Comparison of ENCODE assay signal across 1 cellular context in genomic region chr14:99599440-99599839, GRCh38.
TF ChIP-seq lines count a peak whose summit lies in the region.

No MANE protein-coding gene starts in this region.

TF ChIP-seq in HepG2, 621 proteins besides CTCF, POLR2A, EP300 and RAD21:
- TF ChIP-seq ZNF780A (CRISPR knock-in tag; IDR thresholded peaks at IDR 0.05) = no peak
- TF ChIP-seq, protein P1, sequence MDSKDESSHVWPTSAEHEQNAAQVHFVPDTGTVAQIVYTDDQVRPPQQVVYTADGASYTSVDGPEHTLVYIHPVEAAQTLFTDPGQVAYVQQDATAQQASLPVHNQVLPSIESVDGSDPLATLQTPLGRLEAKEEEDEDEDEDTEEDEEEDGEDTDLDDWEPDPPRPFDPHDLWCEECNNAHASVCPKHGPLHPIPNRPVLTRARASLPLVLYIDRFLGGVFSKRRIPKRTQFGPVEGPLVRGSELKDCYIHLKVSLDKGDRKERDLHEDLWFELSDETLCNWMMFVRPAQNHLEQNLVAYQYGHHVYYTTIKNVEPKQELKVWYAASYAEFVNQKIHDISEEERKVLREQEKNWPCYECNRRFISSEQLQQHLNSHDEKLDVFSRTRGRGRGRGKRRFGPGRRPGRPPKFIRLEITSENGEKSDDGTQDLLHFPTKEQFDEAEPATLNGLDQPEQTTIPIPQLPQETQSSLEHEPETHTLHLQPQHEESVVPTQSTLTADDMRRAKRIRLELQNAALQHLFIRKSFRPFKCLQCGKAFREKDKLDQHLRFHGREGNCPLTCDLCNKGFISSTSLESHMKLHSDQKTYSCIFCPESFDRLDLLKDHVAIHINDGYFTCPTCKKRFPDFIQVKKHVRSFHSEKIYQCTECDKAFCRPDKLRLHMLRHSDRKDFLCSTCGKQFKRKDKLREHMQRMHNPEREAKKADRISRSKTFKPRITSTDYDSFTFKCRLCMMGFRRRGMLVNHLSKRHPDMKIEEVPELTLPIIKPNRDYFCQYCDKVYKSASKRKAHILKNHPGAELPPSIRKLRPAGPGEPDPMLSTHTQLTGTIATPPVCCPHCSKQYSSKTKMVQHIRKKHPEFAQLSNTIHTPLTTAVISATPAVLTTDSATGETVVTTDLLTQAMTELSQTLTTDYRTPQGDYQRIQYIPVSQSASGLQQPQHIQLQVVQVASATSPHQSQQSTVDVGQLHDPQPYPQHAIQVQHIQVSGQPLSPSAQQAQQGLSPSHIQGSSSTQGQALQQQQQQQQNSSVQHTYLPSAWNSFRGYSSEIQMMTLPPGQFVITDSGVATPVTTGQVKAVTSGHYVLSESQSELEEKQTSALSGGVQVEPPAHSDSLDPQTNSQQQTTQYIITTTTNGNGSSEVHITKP (CRISPR knock-in tag; IDR thresholded peaks at IDR 0.05; ENCODE audit: low read depth) = no peak
- peak; percentile 79 for TF ChIP-seq ZNF121 (CRISPR knock-in tag; IDR thresholded peaks at IDR 0.05)
- 0 out of 2 replicates have a peak, but pooled peaks have one; percentile 27 for TF ChIP-seq ZNF644 (CRISPR knock-in tag; IDR thresholded peaks at IDR 0.05; ENCODE audit: low read depth)
- TF ChIP-seq, protein P2, sequence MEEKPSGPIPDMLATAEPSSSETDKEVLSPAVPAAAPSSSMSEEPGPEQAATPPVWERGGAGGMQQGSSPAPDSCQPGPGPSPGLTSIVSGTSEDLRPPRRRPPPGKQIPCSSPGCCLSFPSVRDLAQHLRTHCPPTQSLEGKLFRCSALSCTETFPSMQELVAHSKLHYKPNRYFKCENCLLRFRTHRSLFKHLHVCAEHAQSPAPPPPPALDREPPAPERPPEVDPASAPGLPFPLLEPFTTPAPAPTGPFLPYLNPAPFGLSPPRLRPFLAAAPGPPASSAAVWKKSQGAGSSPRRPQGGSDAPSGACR (CRISPR knock-in tag; IDR thresholded peaks at IDR 0.05) = no peak
- TF ChIP-seq ZNF225 (CRISPR knock-in tag; IDR thresholded peaks at IDR 0.05) = no peak
- TF ChIP-seq HNF4A (CRISPR knock-in tag; IDR thresholded peaks at IDR 0.05) = peak; percentile 36; the same call in 1 of the 2 replicates
- TF ChIP-seq, protein P3, sequence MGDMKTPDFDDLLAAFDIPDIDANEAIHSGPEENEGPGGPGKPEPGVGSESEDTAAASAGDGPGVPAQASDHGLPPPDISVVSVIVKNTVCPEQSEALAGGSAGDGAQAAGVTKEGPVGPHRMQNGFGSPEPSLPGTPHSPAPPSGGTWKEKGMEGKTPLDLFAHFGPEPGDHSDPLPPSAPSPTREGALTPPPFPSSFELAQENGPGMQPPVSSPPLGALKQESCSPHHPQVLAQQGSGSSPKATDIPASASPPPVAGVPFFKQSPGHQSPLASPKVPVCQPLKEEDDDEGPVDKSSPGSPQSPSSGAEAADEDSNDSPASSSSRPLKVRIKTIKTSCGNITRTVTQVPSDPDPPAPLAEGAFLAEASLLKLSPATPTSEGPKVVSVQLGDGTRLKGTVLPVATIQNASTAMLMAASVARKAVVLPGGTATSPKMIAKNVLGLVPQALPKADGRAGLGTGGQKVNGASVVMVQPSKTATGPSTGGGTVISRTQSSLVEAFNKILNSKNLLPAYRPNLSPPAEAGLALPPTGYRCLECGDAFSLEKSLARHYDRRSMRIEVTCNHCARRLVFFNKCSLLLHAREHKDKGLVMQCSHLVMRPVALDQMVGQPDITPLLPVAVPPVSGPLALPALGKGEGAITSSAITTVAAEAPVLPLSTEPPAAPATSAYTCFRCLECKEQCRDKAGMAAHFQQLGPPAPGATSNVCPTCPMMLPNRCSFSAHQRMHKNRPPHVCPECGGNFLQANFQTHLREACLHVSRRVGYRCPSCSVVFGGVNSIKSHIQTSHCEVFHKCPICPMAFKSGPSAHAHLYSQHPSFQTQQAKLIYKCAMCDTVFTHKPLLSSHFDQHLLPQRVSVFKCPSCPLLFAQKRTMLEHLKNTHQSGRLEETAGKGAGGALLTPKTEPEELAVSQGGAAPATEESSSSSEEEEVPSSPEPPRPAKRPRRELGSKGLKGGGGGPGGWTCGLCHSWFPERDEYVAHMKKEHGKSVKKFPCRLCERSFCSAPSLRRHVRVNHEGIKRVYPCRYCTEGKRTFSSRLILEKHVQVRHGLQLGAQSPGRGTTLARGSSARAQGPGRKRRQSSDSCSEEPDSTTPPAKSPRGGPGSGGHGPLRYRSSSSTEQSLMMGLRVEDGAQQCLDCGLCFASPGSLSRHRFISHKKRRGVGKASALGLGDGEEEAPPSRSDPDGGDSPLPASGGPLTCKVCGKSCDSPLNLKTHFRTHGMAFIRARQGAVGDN (CRISPR knock-in tag; IDR thresholded peaks at IDR 0.05) = peak; percentile 12; the same call in 1 of the 2 replicates
- 0 out of 2 replicates have a peak, but pooled peaks have one; percentile 2 for TF ChIP-seq PHF21A (CRISPR knock-in tag; IDR thresholded peaks at IDR 0.05)
- 0 out of 2 replicates have a peak, but pooled peaks have one; percentile 42 for TF ChIP-seq ZMYM3 (CRISPR knock-in tag; IDR thresholded peaks at IDR 0.05)
- peak; percentile 13 for TF ChIP-seq TEAD3 (CRISPR knock-in tag; optimal IDR thresholded peaks at IDR 0.05; ENCODE audit: borderline replicate concordance)
- peak; percentile 56; the same call in 1 of the 2 replicates for TF ChIP-seq ZNF501 (CRISPR knock-in tag; IDR thresholded peaks at IDR 0.05)
- TF ChIP-seq SMAD3 (CRISPR knock-in tag; IDR thresholded peaks at IDR 0.05) = no peak
- peak; percentile 80 for TF ChIP-seq ZNF770 (CRISPR knock-in tag; IDR thresholded peaks at IDR 0.05)
